Comparison of ENCODE assay signal across 1 cellular context in the genomic region with DNA sequence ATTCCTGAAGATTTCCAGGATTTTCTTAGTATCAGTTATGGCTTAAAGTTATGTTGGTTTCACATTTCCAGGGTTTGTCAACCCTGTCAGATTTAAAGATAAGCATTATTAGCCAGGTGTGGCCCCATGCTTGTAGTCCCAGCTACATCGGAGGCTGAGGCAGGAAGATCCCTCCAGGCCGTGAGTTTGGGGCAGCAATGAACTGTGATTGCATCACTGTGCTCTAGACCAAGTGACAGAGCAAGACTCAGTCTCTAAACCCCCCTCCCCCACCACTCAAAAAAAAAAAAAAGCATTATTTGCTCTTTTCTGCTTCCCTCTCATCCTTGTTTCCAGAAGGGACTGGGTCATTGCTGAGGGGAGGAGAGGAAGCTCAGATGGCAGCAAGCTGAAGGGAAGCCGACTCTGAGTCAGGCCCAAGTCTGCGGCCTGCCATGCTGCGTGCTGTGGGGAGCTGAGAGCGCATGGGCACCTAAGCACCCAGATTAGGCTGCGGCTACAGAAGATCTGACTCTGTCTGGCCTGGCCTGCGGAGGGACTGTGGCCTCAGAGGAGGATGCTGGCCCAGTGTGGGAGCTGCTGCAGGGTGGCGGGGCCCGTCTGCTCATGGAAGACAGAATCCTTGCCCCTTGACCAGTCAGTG.
TF ChIP-seq lines count a peak whose summit lies in the region.

No MANE protein-coding gene starts in this region.

TF ChIP-seq in H1, 55 proteins besides CTCF, POLR2A, EP300 and RAD21:
- 0 out of 2 replicates have a peak, but pooled peaks have one; percentile 21 for TF ChIP-seq CEBPB (IDR thresholded peaks at IDR 0.05; ENCODE audit: low read depth, low read length)
